10 cellular contexts compared by ENCODE assay signal in genomic region chr10:60048146-60048545, GRCh38.
A peak's percentile ranks its signal among the peaks of the same experiment; 100 is the strongest.
DNase-seq lines count a peak whose midpoint lies in the region; ATAC-seq, FAIRE-seq and TF ChIP-seq lines count a peak whose summit lies in the region.
"Had no signal": no experiment of that assay in that cellular context is flagged by ENCODE, and none has a peak within 500 bp of the region (broad histone marks: within the 10 kb centered on the region; RNA-seq: fewer than 3 reads in every experiment).

No MANE protein-coding gene starts in this region.

- FAIRE-seq in GM12878 (lab: Jason Lieb, UNC) = no peak

- no peaks in the 10 kb centered on the region; a peak in 1 of 4 replicates for H3K27me3 ChIP-seq in GM12878 (replicated peaks in 1 of 2; ENCODE audit: control insufficient read depth in 2 of 2, insufficient read depth in 2 of 2, low read length in 1 of 2)
- H3K27me3 ChIP-seq: gastrocnemius medialis had no signal

- H3K4me1 ChIP-seq in GM12878 (ENCODE audit: control insufficient read depth, insufficient read depth, low read length) = no peaks in the 10 kb centered on the region
- H3K4me1 ChIP-seq: gastrocnemius medialis had no signal

- DNase-seq in AG09309 (ENCODE audit: low read depth) = no peak
- peak; percentile 14 for DNase-seq in HFF-Myc (ENCODE audit: extremely low read depth, low read depth)
- DNase-seq in GM12878 (ENCODE audit: low read depth, low spot score) = no peak
- DNase-seq in left kidney (ENCODE audit: low read depth, low spot score) = peak; percentile 60
- no peak for DNase-seq in NCI-H1105 treated with DMSO at 0.1 percent for 48 hours (lab: John Stamatoyannopoulos, UW)
- DNase-seq in 8988T = no peak
- DNase-seq in SIG-M5 (lab: John Stamatoyannopoulos, UW) = no peak
- DNase-seq: activated T-cell treated with anti-CD3 and anti-CD28 coated beads, Interleukin-2, amount 50 U/mL, for 1 hour; gastrocnemius medialis had no signal

- RAD21 ChIA-PET in GM12878 (lab: Charles Lee; ENCODE audit: unreplicated experiment) = interaction anchor here (1.2 to 1.9 kb wide), 2 partner anchors 13 to 183 kb away, joined by 3 to 6 read pairs; no protein-coding TSS in a partner anchor

- no peak for TF ChIP-seq EP300 in GM12878 (IDR thresholded peaks at IDR 0.05; ENCODE audit: borderline replicate concordance in 1 of 2, control insufficient read depth in 1 of 2, low read depth in 2 of 2, low read length in 2 of 2)

- H4K20me1 ChIP-seq in GM12878 (ENCODE audit: control insufficient read depth, insufficient read depth) = no peaks in the 10 kb centered on the region

- no peak for ATAC-seq in GM12878
- ATAC-seq in GM18867 (IDR thresholded peaks at IDR 0.05; ENCODE audit: unreplicated experiment) = no peak
- ATAC-seq: gastrocnemius medialis had no signal

- in situ Hi-C loops in GM12878 (cut with MboI) = no loop called here

- no peaks in the 10 kb centered on the region for H3K79me2 ChIP-seq in GM12878 (ENCODE audit: control insufficient read depth, insufficient read depth, low read length)

- TF ChIP-seq POLR2A in GM12878 (IDR thresholded peaks at IDR 0.05; ENCODE audit: low read depth, low read length) = no peak

- BruUV-seq in GM12878 (replicated peaks; lab: Mats Ljungman, UMichigan) = no TSS peak

- H3K4me3 ChIP-seq in AG09309 (ENCODE audit: control insufficient read depth, low read depth, low read length) (no peak overlapping the region), HFF-Myc (replicated peaks; ENCODE audit: low read depth, low read length) (no peak overlapping the region), GM12878 (no peak overlapping the region)
- H3K4me3 ChIP-seq: gastrocnemius medialis had no signal

- H3K36me3 ChIP-seq in GM12878 (ENCODE audit: control insufficient read depth in 2 of 2, insufficient read depth in 2 of 2, low read length in 1 of 2) = no peaks in the 10 kb centered on the region
- H3K36me3 ChIP-seq: gastrocnemius medialis had no signal

- H2AFZ ChIP-seq in GM12878 (ENCODE audit: control insufficient read depth, low read depth, low read length) = no peak overlapping the region

- SMC1A ChIA-PET in GM12878 (lab: Charles Lee; ENCODE audit: uncharacterized antibody, unreplicated experiment) = interaction anchor here (1.2 to 1.5 kb wide), 2 partner anchors 10 to 418 kb away, joined by 4 read pairs; no protein-coding TSS in a partner anchor

- 0 out of 2 replicates have a peak, but pooled peaks have one; percentile 4 for TF ChIP-seq RAD21 in GM12878 (IDR thresholded peaks at IDR 0.05; ENCODE audit: insufficient read depth, low read depth, low read length)

- intact Hi-C loops in GM12878 (cut with micrococcal nuclease; ENCODE audit: unreplicated experiment) = no loop called here

- POLR2A ChIA-PET in GM12878 (lab: Charles Lee) = no interaction called here

- TF ChIP-seq CTCF in AG09309 (IDR thresholded peaks at IDR 0.05; ENCODE audit: control insufficient read depth, insufficient read depth, low read depth, low read length, missing control alignments) (peak; percentile 37), HFF-Myc (IDR thresholded peaks at IDR 0.05; ENCODE audit: low read depth, low read length, missing control alignments) (no peak), GM12878 (IDR thresholded peaks at IDR 0.05 in 2 of 3, conservative IDR thresholded peaks at IDR 0.05 in 1 of 3; ENCODE audit: control insufficient read depth in 2 of 3, extremely low read depth in 1 of 3, insufficient read depth in 1 of 3, low read depth in 3 of 3, low read length in 3 of 3) (peak in 1 of 3 experiments; percentile 16; a peak in 2 of 6 replicates)

- CTCF ChIA-PET in GM12878 (lab: Yijun Ruan, JAX) = interaction anchor here (0.5 to 1.8 kb wide), 4 partner anchors 120 to 405 kb away, joined by 3 to 5 read pairs (median 4); no protein-coding TSS in a partner anchor

- H3K9me3 ChIP-seq in GM12878 (replicated peaks; ENCODE audit: control insufficient read depth, insufficient read depth, low read length) = no peaks in the 10 kb centered on the region
- H3K9me3 ChIP-seq: gastrocnemius medialis had no signal

- no peak overlapping the region for H3K4me2 ChIP-seq in GM12878 (ENCODE audit: control insufficient read depth, insufficient read depth)

- H3K27ac ChIP-seq in GM12878 (ENCODE audit: control insufficient read depth, insufficient read depth) = no peak overlapping the region
- H3K27ac ChIP-seq: gastrocnemius medialis had no signal

- H3K9ac ChIP-seq in GM12878 (ENCODE audit: control insufficient read depth, insufficient read depth, low read length) = no peak overlapping the region

TF ChIP-seq in GM12878, 131 proteins besides CTCF, POLR2A, EP300 and RAD21:
- no peak for TF ChIP-seq PKNOX1 (IDR thresholded peaks at IDR 0.05)
- TF ChIP-seq POLR2AphosphoS5 (IDR thresholded peaks at IDR 0.05; ENCODE audit: low read length) = no peak
- no peak for TF ChIP-seq IRF5 (IDR thresholded peaks at IDR 0.05; ENCODE audit: borderline replicate concordance)
- TF ChIP-seq RFX5 (IDR thresholded peaks at IDR 0.05; ENCODE audit: low read depth, low read length) = no peak
- TF ChIP-seq SMC3 (IDR thresholded peaks at IDR 0.05; ENCODE audit: borderline replicate concordance, low read length) = 0 out of 2 replicates have a peak, but pooled peaks have one; percentile 8
TF ChIP-seq in GM12878: peak in this region for 1.

Comparison
In these comparisons a context has a peak if more than half of its experiments do, and no peak if none do; other contexts are left out.
1. DNase-seq: peak in HFF-Myc (single experiment) and left kidney (single experiment); none in AG09309 (single experiment), GM12878 (single experiment), NCI-H1105 treated with DMSO at 0.1 percent for 48 hours (single experiment), 8988T (single experiment) and SIG-M5 (single experiment).